In genomic region chr17:78665952-78666920, GRCh38 we compare ENCODE assay signal across 8 cellular contexts.
A peak's percentile ranks its signal among the peaks of the same experiment; 100 is the strongest.
DNase-seq lines count a peak whose midpoint lies in the region; ATAC-seq lines count a peak whose summit lies in the region.

No MANE protein-coding gene starts in this region.

- intact Hi-C loops in left colon (cut with DNase I, micrococcal nuclease), result no loop called here

- peak; percentile 16 for ATAC-seq in left colon
- no peak for ATAC-seq in HG03159 (IDR thresholded peaks at IDR 0.05; ENCODE audit: unreplicated experiment)

- DNase-seq in activated T-cell treated with anti-CD3 and anti-CD28 coated beads for 1 hour (ENCODE audit: low read depth) (peak; percentile 24), left colon (peak in 1 of 2 donors; percentile 35), NCI-H526 (lab: John Stamatoyannopoulos, UW) (no peak), NCI-H2227 (lab: John Stamatoyannopoulos, UW; ENCODE audit: unreplicated experiment) (no peak)
- DNase-seq in activated T-cell treated with anti-CD3 and anti-CD28 coated beads, Interleukin-2, amount 50 U/mL, for 1 hour, result no peak
- DNase-seq in activated naive CD4-positive, alpha-beta T cell treated with anti-CD3 and anti-CD28 coated beads, Interleukin-2, amount 50 U/mL, for 16 hours, result peak; percentile 42
- DNase-seq in stimulated activated CD4-positive, alpha-beta T cell treated with anti-CD3 and anti-CD28 coated beads, TNF-alpha, amount 100 ng/mL, for 48 hours (ENCODE audit: low read depth in 3 of 3), result peak in 2 of 3 donors; percentile 29 to 39

Comparison
In these comparisons a context has a peak if more than half of its experiments do, and no peak if none do; other contexts are left out.
1. DNase-seq: peak in activated T-cell treated with anti-CD3 and anti-CD28 coated beads for 1 hour (single experiment), activated naive CD4-positive, alpha-beta T cell treated with anti-CD3 and anti-CD28 coated beads, Interleukin-2, amount 50 U/mL, for 16 hours (single experiment) and stimulated activated CD4-positive, alpha-beta T cell treated with anti-CD3 and anti-CD28 coated beads, TNF-alpha, amount 100 ng/mL, for 48 hours (2 of 3); none in activated T-cell treated with anti-CD3 and anti-CD28 coated beads, Interleukin-2, amount 50 U/mL, for 1 hour (single experiment), NCI-H526 (0 of 2) and NCI-H2227 (single experiment).